Comparison of ENCODE assay signal across 9 cellular contexts in genomic region chr10:74738052-74738451, GRCh38.
DNase-seq lines count a peak whose midpoint lies in the region; ATAC-seq, FAIRE-seq and TF ChIP-seq lines count a peak whose summit lies in the region.
"Had no signal": no experiment of that assay in that cellular context is flagged by ENCODE, and none has a peak within 500 bp of the region (broad histone marks: within the 10 kb centered on the region; RNA-seq: fewer than 3 reads in every experiment).

No MANE protein-coding gene starts in this region.

- peak; percentile 84 to 87 for DNase-seq in AML-193 (lab: John Stamatoyannopoulos, UW)
- DNase-seq in NOMO-1 treated with DMSO at 0.1 percent for 48 hours (lab: John Stamatoyannopoulos, UW; ENCODE audit: unreplicated experiment), result peak; percentile 95
- DNase-seq in endothelial cell of umbilical vein (ENCODE audit: low read depth, low spot score), result peak; percentile 13
- DNase-seq in NCI-H345 (lab: John Stamatoyannopoulos, UW), result no peak
- no peak for DNase-seq in NK-92 (lab: John Stamatoyannopoulos, UW; ENCODE audit: unreplicated experiment)
- no peak for DNase-seq in HTR-8/SVneo (ENCODE audit: insufficient read length, low spot score)
- DNase-seq in pancreas, result no peak
- DNase-seq: activated T-cell treated with anti-CD3 and anti-CD28 coated beads, Interleukin-2, amount 50 U/mL, for 72 hours had no signal

- no peak overlapping the region for H3K27ac ChIP-seq in endothelial cell of umbilical vein (ENCODE audit: insufficient read depth, low read depth, low read length)
- H3K27ac ChIP-seq in pancreas, result no peak overlapping the region

- H3K4me2 ChIP-seq in endothelial cell of umbilical vein (ENCODE audit: insufficient read depth, low read length), result no peak overlapping the region

- no TSS peak for BruUV-seq in endothelial cell of umbilical vein (replicated peaks; lab: Mats Ljungman, UMichigan)

- no peak for TF ChIP-seq POLR2A in endothelial cell of umbilical vein (IDR thresholded peaks at IDR 0.05; ENCODE audit: low read depth, low read length)

- H3K4me1 ChIP-seq in endothelial cell of umbilical vein (ENCODE audit: control insufficient read depth, extremely low read depth, insufficient read depth, low read length) (peaks cover 9% of the 10 kb centered on the region), pancreas (no peaks in the 10 kb centered on the region)

- TF ChIP-seq CTCF in endothelial cell of umbilical vein (IDR thresholded peaks at IDR 0.05; ENCODE audit: extremely low read depth in 1 of 2, insufficient read depth in 1 of 2, low read depth in 1 of 2, low read length in 2 of 2), result no peak
- TF ChIP-seq CTCF in pancreas (IDR thresholded peaks at IDR 0.05), result no peak

- intact Hi-C loops in endothelial cell of umbilical vein (cut with micrococcal nuclease) (loop anchor here (2.0 to 10.0 kb wide), 2 partner anchors 281 to 367 kb away; a partner anchor contains a TSS), pancreas (cut with DNase I) (no loop called here)

- no peak overlapping the region for H2AFZ ChIP-seq in endothelial cell of umbilical vein (ENCODE audit: low read depth, low read length)

- H3K4me3 ChIP-seq in endothelial cell of umbilical vein (replicated peaks in 1 of 3; ENCODE audit: insufficient read depth in 1 of 3, low read depth in 1 of 3, low read length in 3 of 3), result no peak overlapping the region
- no peak overlapping the region for H3K4me3 ChIP-seq in pancreas

- H3K9me1 ChIP-seq in endothelial cell of umbilical vein (replicated peaks; ENCODE audit: control insufficient read depth, extremely low read depth, insufficient read depth, low read length), result no peaks in the 10 kb centered on the region

- H4K20me1 ChIP-seq in endothelial cell of umbilical vein (replicated peaks; ENCODE audit: control insufficient read depth, extremely low read depth, insufficient read depth, low read length), result no peaks in the 10 kb centered on the region

- CTCF ChIA-PET in endothelial cell of umbilical vein (lab: Charles Lee), result interaction anchor here (0.9 to 3.3 kb wide), 12 partner anchors 8 to 494 kb away, joined by 3 to 27 read pairs (median 4); no protein-coding TSS in a partner anchor

- WGBS in pancreas, 2 donors, result 34 to 35% methylated on average over 1 of the region's 1 CpG

- peak; percentile 51 for ATAC-seq in GM18909 (IDR thresholded peaks at IDR 0.05; ENCODE audit: poor library complexity, unreplicated experiment)
- ATAC-seq in pancreas, result no peak
- ATAC-seq: activated T-cell treated with anti-CD3 and anti-CD28 coated beads, Interleukin-2, amount 50 U/mL, for 72 hours had no signal

- no peak for FAIRE-seq in endothelial cell of umbilical vein (lab: Jason Lieb, UNC)
- no peak for FAIRE-seq in HTR-8/SVneo (lab: Jason Lieb, UNC)
- FAIRE-seq in pancreas (lab: Jason Lieb, UNC), result no peak

- no peaks in the 10 kb centered on the region for H3K79me2 ChIP-seq in endothelial cell of umbilical vein (ENCODE audit: control insufficient read depth, insufficient read depth, low read length)

- H3K9me3 ChIP-seq in endothelial cell of umbilical vein (replicated peaks; ENCODE audit: control insufficient read depth, insufficient read depth, low read length) (no peaks in the 10 kb centered on the region), pancreas (no peaks in the 10 kb centered on the region)

- H3K27me3 ChIP-seq in endothelial cell of umbilical vein (ENCODE audit: control insufficient read depth in 2 of 2, insufficient read depth in 2 of 2, low read length in 2 of 2) (no peaks in the 10 kb centered on the region), pancreas (no peaks in the 10 kb centered on the region)

- POLR2A ChIA-PET in endothelial cell of umbilical vein (lab: Charles Lee), result no interaction called here

- H3K36me3 ChIP-seq in endothelial cell of umbilical vein (ENCODE audit: control insufficient read depth in 2 of 2, extremely low read depth in 1 of 2, insufficient read depth in 2 of 2, low read length in 2 of 2) (no peaks in the 10 kb centered on the region), pancreas (no peaks in the 10 kb centered on the region)

- H3K9ac ChIP-seq in endothelial cell of umbilical vein (replicated peaks; ENCODE audit: extremely low read depth, insufficient read depth, low read length), result no peak overlapping the region

- dilution Hi-C loops in endothelial cell of umbilical vein (cut with MboI; ENCODE audit: extremely low pct_ligation_motif_present, low sequenced_read_pairs), result no loop called here

TF ChIP-seq in endothelial cell of umbilical vein, 7 proteins besides CTCF, POLR2A, EP300 and RAD21:
- no peak for TF ChIP-seq MAX (IDR thresholded peaks at IDR 0.05; ENCODE audit: insufficient read depth, insufficient read length)
- no peak for TF ChIP-seq MYC (IDR thresholded peaks at IDR 0.05; ENCODE audit: low read depth, low read length)
- no peak for TF ChIP-seq GATA2 (IDR thresholded peaks at IDR 0.05; ENCODE audit: insufficient read depth, insufficient read length, low read depth, low read length)

Comparison
In these comparisons a context has a peak if more than half of its experiments do, and no peak if none do; other contexts are left out.
1. DNase-seq: peak in AML-193 (2 of 2), NOMO-1 treated with DMSO at 0.1 percent for 48 hours (single experiment) and endothelial cell of umbilical vein (single experiment); none in NCI-H345 (single experiment), NK-92 (single experiment), HTR-8/SVneo (single experiment) and pancreas (0 of 6).